ENCODE assay signal across 1 cellular context in the genomic region with DNA sequence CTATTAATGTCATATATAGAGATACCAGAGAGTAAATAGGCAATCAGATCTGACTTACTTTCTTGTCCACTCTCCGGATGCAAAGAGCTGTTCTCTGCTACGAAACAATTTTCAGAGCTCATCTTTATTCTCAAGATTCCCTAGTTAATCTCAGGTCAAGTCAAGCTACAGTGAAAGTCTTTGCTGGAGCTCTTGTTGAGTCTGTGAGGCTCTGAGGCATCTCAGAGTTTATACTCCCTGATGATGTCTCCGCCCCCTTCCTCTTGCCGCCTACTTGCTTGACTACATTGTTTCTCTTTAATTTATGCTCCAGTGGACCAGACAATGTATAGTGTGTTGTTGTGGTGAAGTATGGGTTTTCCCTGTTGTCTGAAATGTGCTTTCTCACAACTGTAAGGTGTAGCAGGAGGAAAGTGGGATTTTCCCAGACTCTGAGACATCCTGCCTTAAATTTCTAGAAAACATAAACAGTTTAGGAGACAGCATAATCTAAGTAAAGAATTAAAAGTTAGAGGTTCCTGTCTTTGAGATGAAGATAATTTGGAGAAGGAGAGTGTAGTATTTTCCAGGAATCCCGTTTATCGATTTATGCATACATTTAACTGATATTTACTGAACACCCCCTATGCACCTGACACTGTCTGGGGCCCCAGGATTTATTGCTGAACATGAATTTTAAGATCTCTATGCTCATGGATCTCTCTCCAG.
A peak's percentile ranks its signal among the peaks of the same experiment; 100 is the strongest.
TF ChIP-seq lines count a peak whose summit lies in the region.

A gene (minus strand): TSS at position 203 of the 708 bp plus-strand sequence. CDS start 81 bp downstream, at position 122.

TF ChIP-seq in GM12878, 131 proteins besides CTCF, POLR2A, EP300 and RAD21 (continued from another document and continues in another):
- TF ChIP-seq, protein P1, sequence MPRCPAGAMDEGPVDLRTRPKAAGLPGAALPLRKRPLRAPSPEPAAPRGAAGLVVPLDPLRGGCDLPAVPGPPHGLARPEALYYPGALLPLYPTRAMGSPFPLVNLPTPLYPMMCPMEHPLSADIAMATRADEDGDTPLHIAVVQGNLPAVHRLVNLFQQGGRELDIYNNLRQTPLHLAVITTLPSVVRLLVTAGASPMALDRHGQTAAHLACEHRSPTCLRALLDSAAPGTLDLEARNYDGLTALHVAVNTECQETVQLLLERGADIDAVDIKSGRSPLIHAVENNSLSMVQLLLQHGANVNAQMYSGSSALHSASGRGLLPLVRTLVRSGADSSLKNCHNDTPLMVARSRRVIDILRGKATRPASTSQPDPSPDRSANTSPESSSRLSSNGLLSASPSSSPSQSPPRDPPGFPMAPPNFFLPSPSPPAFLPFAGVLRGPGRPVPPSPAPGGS (IDR thresholded peaks at IDR 0.05; ENCODE audit: borderline replicate concordance, insufficient read depth, low read depth, low read length, poor library complexity, severe bottlenecking) = peak; percentile 83
- TF ChIP-seq BCL11A (IDR thresholded peaks at IDR 0.05; ENCODE audit: low read depth, low read length) (peak; percentile 35), ZSCAN29 (IDR thresholded peaks at IDR 0.05) (no peak), STAT3 (IDR thresholded peaks at IDR 0.05; ENCODE audit: low read depth, low read length) (0 out of 2 replicates have a peak, but pooled peaks have one; percentile 72), SP1 (IDR thresholded peaks at IDR 0.05; ENCODE audit: low read depth, low read length) (peak; percentile 70), JUND (IDR thresholded peaks at IDR 0.05; ENCODE audit: low read depth, low read length) (no peak), LARP7 (IDR thresholded peaks at IDR 0.05) (no peak), TBL1XR1 (IDR thresholded peaks at IDR 0.05; ENCODE audit: low read depth, low read length) (peak; percentile 87), MTA2 (IDR thresholded peaks at IDR 0.05; ENCODE audit: low read depth) (peak; percentile 75), ZNF217 (IDR thresholded peaks at IDR 0.05) (peak; percentile 56; the same call in 1 of the 2 replicates), RFX5 (IDR thresholded peaks at IDR 0.05; ENCODE audit: low read depth, low read length) (no peak), TCF7 (IDR thresholded peaks at IDR 0.05; ENCODE audit: borderline replicate concordance) (no peak), CHD1 (IDR thresholded peaks at IDR 0.05; ENCODE audit: low read depth, low read length) (peak; percentile 68; the same call in 1 of the 2 replicates), MXI1 (IDR thresholded peaks at IDR 0.05; ENCODE audit: low read depth, low read length) (peak; percentile 71; the same call in 1 of the 2 replicates), BHLHE40 (IDR thresholded peaks at IDR 0.05; ENCODE audit: borderline replicate concordance in 1 of 2, low read depth in 2 of 2, low read length in 1 of 2) (peak; percentile 69 to 79; a peak in 3 of 4 replicates), NR2C2 (IDR thresholded peaks at IDR 0.05; ENCODE audit: borderline replicate concordance, control insufficient read depth, insufficient read length, low read depth) (no peak), SUPT20H (IDR thresholded peaks at IDR 0.05; ENCODE audit: borderline replicate concordance, control insufficient read depth, low read depth, low read length) (no peak), CHD2 (IDR thresholded peaks at IDR 0.05; ENCODE audit: borderline replicate concordance, low read depth, low read length) (peak; percentile 51; the same call in 1 of the 2 replicates), PML (IDR thresholded peaks at IDR 0.05; ENCODE audit: low read length) (peak; percentile 99), MEF2A (IDR thresholded peaks at IDR 0.05; ENCODE audit: insufficient read depth, low read depth, low read length) (peak; percentile 72), TAF1 (IDR thresholded peaks at IDR 0.05; ENCODE audit: borderline replicate concordance, low read depth, low read length) (peak; percentile 92), SUZ12 (IDR thresholded peaks at IDR 0.05; ENCODE audit: unreplicated experiment) (no peak), STAT1 (conservative IDR thresholded peaks at IDR 0.05) (no peak), SMAD5 (IDR thresholded peaks at IDR 0.05; ENCODE audit: low read depth) (peak; percentile 96), NFYA (IDR thresholded peaks at IDR 0.05; ENCODE audit: borderline replicate concordance, low read depth, low read length) (no peak), CREM (IDR thresholded peaks at IDR 0.05; ENCODE audit: low read depth) (peak; percentile 70; the same call in 1 of the 2 replicates)
- TF ChIP-seq, protein P2, sequence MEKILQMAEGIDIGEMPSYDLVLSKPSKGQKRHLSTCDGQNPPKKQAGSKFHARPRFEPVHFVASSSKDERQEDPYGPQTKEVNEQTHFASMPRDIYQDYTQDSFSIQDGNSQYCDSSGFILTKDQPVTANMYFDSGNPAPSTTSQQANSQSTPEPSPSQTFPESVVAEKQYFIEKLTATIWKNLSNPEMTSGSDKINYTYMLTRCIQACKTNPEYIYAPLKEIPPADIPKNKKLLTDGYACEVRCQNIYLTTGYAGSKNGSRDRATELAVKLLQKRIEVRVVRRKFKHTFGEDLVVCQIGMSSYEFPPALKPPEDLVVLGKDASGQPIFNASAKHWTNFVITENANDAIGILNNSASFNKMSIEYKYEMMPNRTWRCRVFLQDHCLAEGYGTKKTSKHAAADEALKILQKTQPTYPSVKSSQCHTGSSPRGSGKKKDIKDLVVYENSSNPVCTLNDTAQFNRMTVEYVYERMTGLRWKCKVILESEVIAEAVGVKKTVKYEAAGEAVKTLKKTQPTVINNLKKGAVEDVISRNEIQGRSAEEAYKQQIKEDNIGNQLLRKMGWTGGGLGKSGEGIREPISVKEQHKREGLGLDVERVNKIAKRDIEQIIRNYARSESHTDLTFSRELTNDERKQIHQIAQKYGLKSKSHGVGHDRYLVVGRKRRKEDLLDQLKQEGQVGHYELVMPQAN (conservative IDR thresholded peaks at IDR 0.05) = 0 out of 2 replicates have a peak, but pooled peaks have one; percentile 18
- TF ChIP-seq, protein P3, sequence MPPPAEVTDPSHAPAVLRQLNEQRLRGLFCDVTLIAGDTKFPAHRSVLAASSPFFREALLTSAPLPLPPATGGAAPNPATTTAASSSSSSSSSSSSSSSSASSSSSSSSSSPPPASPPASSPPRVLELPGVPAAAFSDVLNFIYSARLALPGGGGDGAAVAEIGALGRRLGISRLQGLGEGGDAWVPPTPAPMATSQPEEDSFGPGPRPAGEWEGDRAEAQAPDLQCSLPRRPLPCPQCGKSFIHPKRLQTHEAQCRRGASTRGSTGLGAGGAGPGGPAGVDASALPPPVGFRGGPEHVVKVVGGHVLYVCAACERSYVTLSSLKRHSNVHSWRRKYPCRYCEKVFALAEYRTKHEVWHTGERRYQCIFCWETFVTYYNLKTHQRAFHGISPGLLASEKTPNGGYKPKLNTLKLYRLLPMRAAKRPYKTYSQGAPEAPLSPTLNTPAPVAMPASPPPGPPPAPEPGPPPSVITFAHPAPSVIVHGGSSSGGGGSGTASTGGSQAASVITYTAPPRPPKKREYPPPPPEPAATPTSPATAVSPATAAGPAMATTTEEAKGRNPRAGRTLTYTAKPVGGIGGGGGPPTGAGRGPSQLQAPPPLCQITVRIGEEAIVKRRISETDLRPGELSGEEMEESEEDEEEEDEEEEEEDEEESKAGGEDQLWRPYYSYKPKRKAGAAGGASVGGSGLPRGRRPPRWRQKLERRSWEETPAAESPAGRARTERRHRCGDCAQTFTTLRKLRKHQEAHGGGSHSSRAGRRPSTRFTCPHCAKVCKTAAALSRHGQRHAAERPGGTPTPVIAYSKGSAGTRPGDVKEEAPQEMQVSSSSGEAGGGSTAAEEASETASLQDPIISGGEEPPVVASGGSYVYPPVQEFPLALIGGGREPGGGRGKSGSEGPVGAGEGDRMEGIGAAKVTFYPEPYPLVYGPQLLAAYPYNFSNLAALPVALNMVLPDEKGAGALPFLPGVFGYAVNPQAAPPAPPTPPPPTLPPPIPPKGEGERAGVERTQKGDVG (CRISPR knock-in tag; IDR thresholded peaks at IDR 0.05) = no peak
- TF ChIP-seq, protein P4, sequence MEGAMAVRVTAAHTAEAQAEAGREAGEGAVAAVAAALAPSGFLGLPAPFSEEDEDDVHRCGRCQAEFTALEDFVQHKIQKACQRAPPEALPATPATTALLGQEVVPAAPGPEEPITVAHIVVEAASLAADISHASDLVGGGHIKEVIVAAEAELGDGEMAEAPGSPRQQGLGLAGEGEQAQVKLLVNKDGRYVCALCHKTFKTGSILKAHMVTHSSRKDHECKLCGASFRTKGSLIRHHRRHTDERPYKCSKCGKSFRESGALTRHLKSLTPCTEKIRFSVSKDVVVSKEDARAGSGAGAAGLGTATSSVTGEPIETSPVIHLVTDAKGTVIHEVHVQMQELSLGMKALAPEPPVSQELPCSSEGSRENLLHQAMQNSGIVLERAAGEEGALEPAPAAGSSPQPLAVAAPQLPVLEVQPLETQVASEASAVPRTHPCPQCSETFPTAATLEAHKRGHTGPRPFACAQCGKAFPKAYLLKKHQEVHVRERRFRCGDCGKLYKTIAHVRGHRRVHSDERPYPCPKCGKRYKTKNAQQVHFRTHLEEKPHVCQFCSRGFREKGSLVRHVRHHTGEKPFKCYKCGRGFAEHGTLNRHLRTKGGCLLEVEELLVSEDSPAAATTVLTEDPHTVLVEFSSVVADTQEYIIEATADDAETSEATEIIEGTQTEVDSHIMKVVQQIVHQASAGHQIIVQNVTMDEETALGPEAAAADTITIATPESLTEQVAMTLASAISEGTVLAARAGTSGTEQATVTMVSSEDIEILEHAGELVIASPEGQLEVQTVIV (IDR thresholded peaks at IDR 0.05; ENCODE audit: borderline replicate concordance, partially characterized antibody) = no peak
- TF ChIP-seq, protein P5, sequence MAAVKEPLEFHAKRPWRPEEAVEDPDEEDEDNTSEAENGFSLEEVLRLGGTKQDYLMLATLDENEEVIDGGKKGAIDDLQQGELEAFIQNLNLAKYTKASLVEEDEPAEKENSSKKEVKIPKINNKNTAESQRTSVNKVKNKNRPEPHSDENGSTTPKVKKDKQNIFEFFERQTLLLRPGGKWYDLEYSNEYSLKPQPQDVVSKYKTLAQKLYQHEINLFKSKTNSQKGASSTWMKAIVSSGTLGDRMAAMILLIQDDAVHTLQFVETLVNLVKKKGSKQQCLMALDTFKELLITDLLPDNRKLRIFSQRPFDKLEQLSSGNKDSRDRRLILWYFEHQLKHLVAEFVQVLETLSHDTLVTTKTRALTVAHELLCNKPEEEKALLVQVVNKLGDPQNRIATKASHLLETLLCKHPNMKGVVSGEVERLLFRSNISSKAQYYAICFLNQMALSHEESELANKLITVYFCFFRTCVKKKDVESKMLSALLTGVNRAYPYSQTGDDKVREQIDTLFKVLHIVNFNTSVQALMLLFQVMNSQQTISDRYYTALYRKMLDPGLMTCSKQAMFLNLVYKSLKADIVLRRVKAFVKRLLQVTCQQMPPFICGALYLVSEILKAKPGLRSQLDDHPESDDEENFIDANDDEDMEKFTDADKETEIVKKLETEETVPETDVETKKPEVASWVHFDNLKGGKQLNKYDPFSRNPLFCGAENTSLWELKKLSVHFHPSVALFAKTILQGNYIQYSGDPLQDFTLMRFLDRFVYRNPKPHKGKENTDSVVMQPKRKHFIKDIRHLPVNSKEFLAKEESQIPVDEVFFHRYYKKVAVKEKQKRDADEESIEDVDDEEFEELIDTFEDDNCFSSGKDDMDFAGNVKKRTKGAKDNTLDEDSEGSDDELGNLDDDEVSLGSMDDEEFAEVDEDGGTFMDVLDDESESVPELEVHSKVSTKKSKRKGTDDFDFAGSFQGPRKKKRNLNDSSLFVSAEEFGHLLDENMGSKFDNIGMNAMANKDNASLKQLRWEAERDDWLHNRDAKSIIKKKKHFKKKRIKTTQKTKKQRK (IDR thresholded peaks at IDR 0.05; ENCODE audit: low read depth, low read length) = no peak
- TF ChIP-seq, protein P6, sequence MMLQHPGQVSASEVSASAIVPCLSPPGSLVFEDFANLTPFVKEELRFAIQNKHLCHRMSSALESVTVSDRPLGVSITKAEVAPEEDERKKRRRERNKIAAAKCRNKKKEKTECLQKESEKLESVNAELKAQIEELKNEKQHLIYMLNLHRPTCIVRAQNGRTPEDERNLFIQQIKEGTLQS (IDR thresholded peaks at IDR 0.05; ENCODE audit: borderline replicate concordance, extremely low read depth, low read depth, low read length) = no peak
- TF ChIP-seq, protein P7, sequence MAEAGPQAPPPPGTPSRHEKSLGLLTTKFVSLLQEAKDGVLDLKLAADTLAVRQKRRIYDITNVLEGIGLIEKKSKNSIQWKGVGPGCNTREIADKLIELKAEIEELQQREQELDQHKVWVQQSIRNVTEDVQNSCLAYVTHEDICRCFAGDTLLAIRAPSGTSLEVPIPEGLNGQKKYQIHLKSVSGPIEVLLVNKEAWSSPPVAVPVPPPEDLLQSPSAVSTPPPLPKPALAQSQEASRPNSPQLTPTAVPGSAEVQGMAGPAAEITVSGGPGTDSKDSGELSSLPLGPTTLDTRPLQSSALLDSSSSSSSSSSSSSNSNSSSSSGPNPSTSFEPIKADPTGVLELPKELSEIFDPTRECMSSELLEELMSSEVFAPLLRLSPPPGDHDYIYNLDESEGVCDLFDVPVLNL (IDR thresholded peaks at IDR 0.05; ENCODE audit: low read depth, low read length) = no peak
- TF ChIP-seq, protein P8, sequence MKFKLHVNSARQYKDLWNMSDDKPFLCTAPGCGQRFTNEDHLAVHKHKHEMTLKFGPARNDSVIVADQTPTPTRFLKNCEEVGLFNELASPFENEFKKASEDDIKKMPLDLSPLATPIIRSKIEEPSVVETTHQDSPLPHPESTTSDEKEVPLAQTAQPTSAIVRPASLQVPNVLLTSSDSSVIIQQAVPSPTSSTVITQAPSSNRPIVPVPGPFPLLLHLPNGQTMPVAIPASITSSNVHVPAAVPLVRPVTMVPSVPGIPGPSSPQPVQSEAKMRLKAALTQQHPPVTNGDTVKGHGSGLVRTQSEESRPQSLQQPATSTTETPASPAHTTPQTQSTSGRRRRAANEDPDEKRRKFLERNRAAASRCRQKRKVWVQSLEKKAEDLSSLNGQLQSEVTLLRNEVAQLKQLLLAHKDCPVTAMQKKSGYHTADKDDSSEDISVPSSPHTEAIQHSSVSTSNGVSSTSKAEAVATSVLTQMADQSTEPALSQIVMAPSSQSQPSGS (IDR thresholded peaks at IDR 0.05; ENCODE audit: low read length) = peak; percentile 74; the same call in 1 of the 2 replicates
- TF ChIP-seq, protein P9, sequence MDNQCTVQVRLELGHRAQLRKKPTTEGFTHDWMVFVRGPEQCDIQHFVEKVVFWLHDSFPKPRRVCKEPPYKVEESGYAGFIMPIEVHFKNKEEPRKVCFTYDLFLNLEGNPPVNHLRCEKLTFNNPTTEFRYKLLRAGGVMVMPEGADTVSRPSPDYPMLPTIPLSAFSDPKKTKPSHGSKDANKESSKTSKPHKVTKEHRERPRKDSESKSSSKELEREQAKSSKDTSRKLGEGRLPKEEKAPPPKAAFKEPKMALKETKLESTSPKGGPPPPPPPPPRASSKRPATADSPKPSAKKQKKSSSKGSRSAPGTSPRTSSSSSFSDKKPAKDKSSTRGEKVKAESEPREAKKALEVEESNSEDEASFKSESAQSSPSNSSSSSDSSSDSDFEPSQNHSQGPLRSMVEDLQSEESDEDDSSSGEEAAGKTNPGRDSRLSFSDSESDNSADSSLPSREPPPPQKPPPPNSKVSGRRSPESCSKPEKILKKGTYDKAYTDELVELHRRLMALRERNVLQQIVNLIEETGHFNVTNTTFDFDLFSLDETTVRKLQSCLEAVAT (IDR thresholded peaks at IDR 0.05) = peak; percentile 97
